In genomic region chr3:37715976-37716375, GRCh38 we compare ENCODE assay signal across 21 cellular contexts.
DNase-seq lines count a peak whose midpoint lies in the region; ATAC-seq, FAIRE-seq and TF ChIP-seq lines count a peak whose summit lies in the region.
"Had no signal": no experiment of that assay in that cellular context is flagged by ENCODE, and none has a peak within 500 bp of the region (broad histone marks: within the 10 kb centered on the region; RNA-seq: fewer than 3 reads in every experiment).

No MANE protein-coding gene starts in this region.

- H3K4me1 Mint-ChIP-seq in endodermal cell: no peaks in the 10 kb centered on the region
- H3K4me1 Mint-ChIP-seq: B cell; CD4-positive, CD25-positive, alpha-beta regulatory T cell had no signal

- FAIRE-seq in D721Med (lab: Jason Lieb, UNC): no peak
- FAIRE-seq: GM12891, GM18507 had no signal

- no peak overlapping the region for H3K4me3 ChIP-seq in endodermal cell (ENCODE audit: low read length)
- no peak overlapping the region for H3K4me3 ChIP-seq in thyroid gland (replicated peaks in 1 of 3)
- H3K4me3 ChIP-seq in colonic mucosa: no peak overlapping the region
- no peak overlapping the region for H3K4me3 ChIP-seq in aorta (ENCODE audit: low read length in 2 of 2)
- H3K4me3 ChIP-seq: BLaER1, GM23338 had no signal

- H3K9me3 Mint-ChIP-seq in endodermal cell: no peaks in the 10 kb centered on the region
- H3K9me3 Mint-ChIP-seq: CD8-positive, alpha-beta T cell; GM23338; H9 had no signal

- peaks cover 2% of the 10 kb centered on the region for H3K36me3 ChIP-seq in endodermal cell (ENCODE audit: control insufficient read depth, insufficient read depth, low read length)
- peaks cover 0 to 2% of the 10 kb centered on the region in 2 donors for H3K36me3 ChIP-seq in thyroid gland
- no peaks in the 10 kb centered on the region for H3K36me3 ChIP-seq in colonic mucosa
- no peaks in the 10 kb centered on the region for H3K36me3 ChIP-seq in aorta (ENCODE audit: control insufficient read depth in 1 of 2, insufficient read depth in 2 of 2, low read length in 1 of 2)
- H3K36me3 ChIP-seq: BLaER1 had no signal

- H3K9me3 ChIP-seq in endodermal cell (ENCODE audit: control insufficient read depth, low read length) (no peaks in the 10 kb centered on the region), thyroid gland (no peaks in the 10 kb centered on the region), colonic mucosa (no peaks in the 10 kb centered on the region), aorta (ENCODE audit: control insufficient read depth, low read length) (no peaks in the 10 kb centered on the region)
- H3K9me3 ChIP-seq: BLaER1, Caco-2 had no signal

- TF ChIP-seq CTCF in endodermal cell (conservative IDR thresholded peaks at IDR 0.05) (no peak), thyroid gland (IDR thresholded peaks at IDR 0.05) (no peak), colonic mucosa (IDR thresholded peaks at IDR 0.05) (no peak), D721Med (IDR thresholded peaks at IDR 0.05; ENCODE audit: insufficient read depth, missing control alignments) (no peak)

- H3K9ac ChIP-seq in endodermal cell (ENCODE audit: extremely low read depth, low read length, poor library complexity, severe bottlenecking) (no peak overlapping the region), colonic mucosa (ENCODE audit: low read depth in 2 of 2, low read length in 2 of 2) (no peak overlapping the region)
- H3K9ac ChIP-seq: BLaER1 had no signal

- H3K27ac ChIP-seq in endodermal cell (ENCODE audit: low read depth, low read length) (no peak overlapping the region), thyroid gland (peak overlapping the region in 2 of 3 donors; percentile 56 to 60), colonic mucosa (no peak overlapping the region), aorta (ENCODE audit: low read depth in 1 of 2, low read length in 2 of 2) (no peak overlapping the region)
- H3K27ac ChIP-seq: BLaER1, C4-2B had no signal

- no peak for ATAC-seq in aorta (ENCODE audit: low FRiP score)
- ATAC-seq: CD8-positive, alpha-beta T cell; GM23338; HCT116 had no signal

- intact Hi-C loops in thyroid gland (cut with DNase I) (no loop called here), colonic mucosa (cut with DNase I) (no loop called here), aorta (cut with DNase I) (no loop called here)

- no peak overlapping the region for H3K4me3 Mint-ChIP-seq in endodermal cell
- H3K4me3 Mint-ChIP-seq: B cell; CD4-positive, CD25-positive, alpha-beta regulatory T cell; CD8-positive, alpha-beta T cell; GM23338; H9 had no signal

- no peak for TF ChIP-seq POLR2A in thyroid gland (IDR thresholded peaks at IDR 0.05)

- DNase-seq in endodermal cell: peak; percentile 13
- peak; percentile 18 for DNase-seq in islet precursor cell
- DNase-seq in thyroid gland: no peak
- no peak for DNase-seq in colonic mucosa
- no peak for DNase-seq in D721Med (ENCODE audit: insufficient read length, low spot score)
- DNase-seq in aorta: no peak
- DNase-seq: Caco-2; CD4-positive, CD25-positive, alpha-beta regulatory T cell; CD8-positive, alpha-beta T cell; DMS 273 treated with DMSO at 0.1 percent for 48 hours; DMS79; EL; GDM1; H9 had no signal

- no peaks in the 10 kb centered on the region for H3K4me1 ChIP-seq in endodermal cell (ENCODE audit: control insufficient read depth, insufficient read depth, low read length)
- H3K4me1 ChIP-seq in thyroid gland: peaks cover 48 to 51% of the 10 kb centered on the region in 2 donors
- H3K4me1 ChIP-seq in colonic mucosa: no peaks in the 10 kb centered on the region
- peaks cover 5 to 8% of the 10 kb centered on the region in 2 donors for H3K4me1 ChIP-seq in aorta (ENCODE audit: control insufficient read depth in 1 of 2, insufficient read depth in 2 of 2, low read length in 2 of 2)
- H3K4me1 ChIP-seq: BLaER1 had no signal

- H3K27me3 ChIP-seq in endodermal cell (ENCODE audit: control insufficient read depth, insufficient read depth, low read length, poor library complexity, severe bottlenecking) (no peaks in the 10 kb centered on the region), thyroid gland (no peaks in the 10 kb centered on the region), colonic mucosa (no peaks in the 10 kb centered on the region), aorta (ENCODE audit: control insufficient read depth in 1 of 2, insufficient read depth in 2 of 2, low read length in 1 of 2) (no peaks in the 10 kb centered on the region)
- H3K27me3 ChIP-seq: BLaER1 had no signal

- H3K27me3 Mint-ChIP-seq in endodermal cell (ENCODE audit: insufficient read depth): no peaks in the 10 kb centered on the region
- H3K27me3 Mint-ChIP-seq: B cell had no signal

- peaks cover 30% of the 10 kb centered on the region for H3K36me3 Mint-ChIP-seq in endodermal cell (ENCODE audit: low read depth)
- H3K36me3 Mint-ChIP-seq: CD4-positive, CD25-positive, alpha-beta regulatory T cell; CD8-positive, alpha-beta T cell had no signal

- WGBS in endodermal cell (ENCODE audit: insufficient coverage in 1 of 2, insufficient read length in 1 of 2), 2 experiments: 81 to 93% methylated on average over 3 to 4 of the region's 4 CpGs
- WGBS in thyroid gland, 2 donors: 79 to 91% methylated on average over 4 of the region's 4 CpGs
- 90 to 91% methylated on average over 4 of the region's 4 CpGs for WGBS in aorta, 2 donors

- no peak overlapping the region for H3K27ac Mint-ChIP-seq in endodermal cell
- H3K27ac Mint-ChIP-seq: B cell; CD4-positive, CD25-positive, alpha-beta regulatory T cell; CD8-positive, alpha-beta T cell; GM23338; H9 had no signal

Comparison
In these comparisons a context has a peak if more than half of its experiments do, and no peak if none do; other contexts are left out.
1. DNase-seq: peak in endodermal cell (single experiment) and islet precursor cell (single experiment); none in thyroid gland (0 of 2), colonic mucosa (single experiment), D721Med (single experiment) and aorta (0 of 2).
2. H3K27ac ChIP-seq: peak in thyroid gland (2 of 3); none in endodermal cell (single experiment), colonic mucosa (single experiment) and aorta (0 of 2).